ENCODE assay signal across 1 cellular context in the genomic region with DNA sequence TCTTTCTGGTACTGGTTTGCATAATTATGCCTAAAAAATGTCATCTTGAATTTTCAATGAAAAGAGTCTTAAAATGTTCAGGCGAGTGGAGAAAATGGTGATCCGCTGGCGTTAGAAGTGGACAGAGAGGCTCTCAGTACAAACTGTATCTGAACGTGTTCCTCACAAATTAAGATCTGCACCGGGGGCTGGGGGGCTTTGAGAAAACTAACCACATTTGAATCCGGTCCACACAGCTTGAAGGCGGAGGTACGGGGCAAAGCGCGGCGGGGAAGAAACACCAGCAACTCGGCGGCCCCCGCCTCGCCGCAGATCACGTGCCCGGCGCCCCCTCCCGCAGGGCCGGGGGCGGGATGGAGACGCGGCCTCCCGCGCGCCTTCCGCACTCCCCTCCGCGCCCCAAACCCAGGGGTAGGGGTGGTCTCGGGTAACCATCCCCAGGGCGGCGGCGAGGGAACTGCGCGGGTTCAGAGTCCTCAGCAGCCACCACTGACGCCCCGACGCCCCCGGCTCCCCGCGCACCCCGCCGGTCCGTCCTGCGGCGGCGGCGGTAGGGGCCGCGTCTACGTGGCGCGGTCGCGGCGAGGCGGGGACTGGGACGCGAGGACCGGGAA.
TF ChIP-seq lines count a peak whose summit lies in the region.

No MANE protein-coding gene starts in this region.

TF ChIP-seq in K562, 482 proteins besides CTCF, POLR2A, EP300 and RAD21 (continued from another document and continues in another):
- no peak for TF ChIP-seq ZNF561 (CRISPR knock-in tag; conservative IDR thresholded peaks at IDR 0.05)
- no peak for TF ChIP-seq ZNF695 (CRISPR knock-in tag; IDR thresholded peaks at IDR 0.05)
- no peak; the same call in 1 of the 2 replicates for TF ChIP-seq REST (CRISPR knock-in tag; IDR thresholded peaks at IDR 0.05; ENCODE audit: low read depth)
- no peak for TF ChIP-seq PRMT5 (CRISPR knock-in tag; IDR thresholded peaks at IDR 0.05)
- TF ChIP-seq TCFL5 (CRISPR knock-in tag; conservative IDR thresholded peaks at IDR 0.05): no peak
- no peak for TF ChIP-seq CHCHD3 (CRISPR knock-in tag; IDR thresholded peaks at IDR 0.05)
- TF ChIP-seq AFF1 (IDR thresholded peaks at IDR 0.05; ENCODE audit: low read depth in 1 of 2, partially characterized antibody in 2 of 2): peak in 1 of 2 experiments; percentile 11
- no peak for TF ChIP-seq NCOA4 (IDR thresholded peaks at IDR 0.05; ENCODE audit: partially characterized antibody)
- no peak for TF ChIP-seq PHTF2 (CRISPR knock-in tag; IDR thresholded peaks at IDR 0.05)
- TF ChIP-seq ZNF232 (CRISPR knock-in tag; IDR thresholded peaks at IDR 0.05): no peak; the same call in 1 of the 2 replicates
- TF ChIP-seq COPS2 (conservative IDR thresholded peaks at IDR 0.05): no peak
- 0 out of 2 replicates have a peak, but pooled peaks have one; percentile 58 for TF ChIP-seq ZNF124 (CRISPR knock-in tag; IDR thresholded peaks at IDR 0.05)
- TF ChIP-seq ZNF551 (CRISPR knock-in tag; IDR thresholded peaks at IDR 0.05): no peak
- TF ChIP-seq HNRNPLL (IDR thresholded peaks at IDR 0.05; ENCODE audit: low read depth, low read length, poor library complexity, severe bottlenecking): no peak
- TF ChIP-seq FUS (optimal IDR thresholded peaks at IDR 0.05; ENCODE audit: low read depth, low read length): no peak
- TF ChIP-seq ARHGAP35 (IDR thresholded peaks at IDR 0.05; ENCODE audit: partially characterized antibody): no peak
- no peak for TF ChIP-seq KAT2B (IDR thresholded peaks at IDR 0.05; ENCODE audit: low read depth, low read length)
- no peak for TF ChIP-seq ELF4 (CRISPR knock-in tag; IDR thresholded peaks at IDR 0.05)
- no peak for TF ChIP-seq BRF1 (IDR thresholded peaks at IDR 0.05; ENCODE audit: borderline replicate concordance, extremely low read depth, insufficient read length)
- TF ChIP-seq KLF6 (CRISPR knock-in tag; IDR thresholded peaks at IDR 0.05; ENCODE audit: borderline replicate concordance): no peak
- no peak for TF ChIP-seq ZNF398 (CRISPR knock-in tag; IDR thresholded peaks at IDR 0.05)
- peak; percentile 92 for TF ChIP-seq CXXC5 (CRISPR knock-in tag; IDR thresholded peaks at IDR 0.05)
- TF ChIP-seq GATAD2A (IDR thresholded peaks at IDR 0.05): peak; percentile 81; the same call in 1 of the 2 replicates
- TF ChIP-seq PML (IDR thresholded peaks at IDR 0.05; ENCODE audit: low read length): no peak
- TF ChIP-seq MEIS2 (IDR thresholded peaks at IDR 0.05; ENCODE audit: partially characterized antibody): no peak
- no peak for TF ChIP-seq ETV6 (IDR thresholded peaks at IDR 0.05; ENCODE audit: borderline replicate concordance in 1 of 2, low read depth in 2 of 2, low read length in 1 of 2)
- peak; percentile 78; the same call in 1 of the 2 replicates for TF ChIP-seq ETV6 (CRISPR knock-in tag; IDR thresholded peaks at IDR 0.05; ENCODE audit: borderline replicate concordance)
- no peak for TF ChIP-seq RNF2 (IDR thresholded peaks at IDR 0.05)
- peak; percentile 94 for TF ChIP-seq EGR1 (conservative IDR thresholded peaks at IDR 0.05)
- TF ChIP-seq TCF15 (CRISPR knock-in tag; IDR thresholded peaks at IDR 0.05): no peak
- TF ChIP-seq POLR2G (IDR thresholded peaks at IDR 0.05; ENCODE audit: low read depth, low read length): no peak
- TF ChIP-seq ARID4B (CRISPR knock-in tag; IDR thresholded peaks at IDR 0.05): peak; percentile 55
- TF ChIP-seq CTBP1 (IDR thresholded peaks at IDR 0.05; ENCODE audit: borderline replicate concordance): peak; percentile 80
- no peak for TF ChIP-seq STAT5B (CRISPR knock-in tag; IDR thresholded peaks at IDR 0.05)
- TF ChIP-seq ZNF324 (CRISPR knock-in tag; IDR thresholded peaks at IDR 0.05): no peak
- TF ChIP-seq ZNF785 (CRISPR knock-in tag; IDR thresholded peaks at IDR 0.05): no peak
- TF ChIP-seq RBM17 (IDR thresholded peaks at IDR 0.05; ENCODE audit: borderline replicate concordance, low read depth, low read length): no peak
- TF ChIP-seq MXI1 (IDR thresholded peaks at IDR 0.05; ENCODE audit: low read depth, low read length): no peak
- TF ChIP-seq, protein P1, sequence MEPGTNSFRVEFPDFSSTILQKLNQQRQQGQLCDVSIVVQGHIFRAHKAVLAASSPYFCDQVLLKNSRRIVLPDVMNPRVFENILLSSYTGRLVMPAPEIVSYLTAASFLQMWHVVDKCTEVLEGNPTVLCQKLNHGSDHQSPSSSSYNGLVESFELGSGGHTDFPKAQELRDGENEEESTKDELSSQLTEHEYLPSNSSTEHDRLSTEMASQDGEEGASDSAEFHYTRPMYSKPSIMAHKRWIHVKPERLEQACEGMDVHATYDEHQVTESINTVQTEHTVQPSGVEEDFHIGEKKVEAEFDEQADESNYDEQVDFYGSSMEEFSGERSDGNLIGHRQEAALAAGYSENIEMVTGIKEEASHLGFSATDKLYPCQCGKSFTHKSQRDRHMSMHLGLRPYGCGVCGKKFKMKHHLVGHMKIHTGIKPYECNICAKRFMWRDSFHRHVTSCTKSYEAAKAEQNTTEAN (CRISPR knock-in tag; IDR thresholded peaks at IDR 0.05): no peak
- no peak for TF ChIP-seq SRF (CRISPR knock-in tag; IDR thresholded peaks at IDR 0.05)
- TF ChIP-seq DLX4 (CRISPR knock-in tag; IDR thresholded peaks at IDR 0.05): no peak
- TF ChIP-seq, protein P2, sequence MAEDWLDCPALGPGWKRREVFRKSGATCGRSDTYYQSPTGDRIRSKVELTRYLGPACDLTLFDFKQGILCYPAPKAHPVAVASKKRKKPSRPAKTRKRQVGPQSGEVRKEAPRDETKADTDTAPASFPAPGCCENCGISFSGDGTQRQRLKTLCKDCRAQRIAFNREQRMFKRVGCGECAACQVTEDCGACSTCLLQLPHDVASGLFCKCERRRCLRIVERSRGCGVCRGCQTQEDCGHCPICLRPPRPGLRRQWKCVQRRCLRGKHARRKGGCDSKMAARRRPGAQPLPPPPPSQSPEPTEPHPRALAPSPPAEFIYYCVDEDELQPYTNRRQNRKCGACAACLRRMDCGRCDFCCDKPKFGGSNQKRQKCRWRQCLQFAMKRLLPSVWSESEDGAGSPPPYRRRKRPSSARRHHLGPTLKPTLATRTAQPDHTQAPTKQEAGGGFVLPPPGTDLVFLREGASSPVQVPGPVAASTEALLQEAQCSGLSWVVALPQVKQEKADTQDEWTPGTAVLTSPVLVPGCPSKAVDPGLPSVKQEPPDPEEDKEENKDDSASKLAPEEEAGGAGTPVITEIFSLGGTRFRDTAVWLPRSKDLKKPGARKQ (CRISPR knock-in tag; IDR thresholded peaks at IDR 0.05): no peak
- TF ChIP-seq NCOA1 (IDR thresholded peaks at IDR 0.05; ENCODE audit: low read depth): 0 out of 2 replicates have a peak, but pooled peaks have one; percentile 30
- no peak for TF ChIP-seq GABPA (tag; conservative IDR thresholded peaks at IDR 0.05; ENCODE audit: low read depth)
